ENCODE assay signal across 23 cellular contexts in genomic region chr14:52018252-52018651, GRCh38. TPM values are rescaled to one million over a fixed set of nuclear protein-coding genes. Genes with fewer than 3 reads are reported as not detected.
DNase-seq lines count a peak whose midpoint lies in the region; ATAC-seq and TF ChIP-seq lines count a peak whose summit lies in the region.
"Had no signal": no experiment of that assay in that cellular context is flagged by ENCODE, and none has a peak within 500 bp of the region (broad histone marks: within the 10 kb centered on the region; RNA-seq: fewer than 3 reads in every experiment).

No MANE protein-coding gene starts in this region.

- H3K36me3 Mint-ChIP-seq in neural crest cell (ENCODE audit: low read depth) (peaks cover 16% of the 10 kb centered on the region), neural progenitor cell (peaks cover 6% of the 10 kb centered on the region)
- H3K36me3 Mint-ChIP-seq: immature natural killer cell had no signal

- H2AFZ ChIP-seq in neural progenitor cell (replicated peaks): no peak overlapping the region
- H2AFZ ChIP-seq: parathyroid adenoma had no signal

- H3K4me2 ChIP-seq in neural progenitor cell: no peak overlapping the region

- no peak overlapping the region for H3K9ac ChIP-seq in neural progenitor cell
- H3K9ac ChIP-seq: parathyroid adenoma had no signal

- H3K9me3 Mint-ChIP-seq in neural crest cell: no peaks in the 10 kb centered on the region
- H3K9me3 Mint-ChIP-seq in neural progenitor cell: no peaks in the 10 kb centered on the region
- H3K9me3 Mint-ChIP-seq: immature natural killer cell had no signal

- H3K79me2 ChIP-seq in neural progenitor cell (ENCODE audit: low read depth): no peaks in the 10 kb centered on the region
- H3K79me2 ChIP-seq: parathyroid adenoma had no signal

- H3K27ac Mint-ChIP-seq in neural crest cell (ENCODE audit: unreplicated experiment) (peak overlapping the region; percentile 52), neural progenitor cell (no peak overlapping the region)
- H3K27ac Mint-ChIP-seq: immature natural killer cell, T-helper 17 cell had no signal

- peaks cover 3% of the 10 kb centered on the region for H3F3A ChIP-seq in neural progenitor cell (ENCODE audit: low read depth)

- peak; percentile 89 for ATAC-seq in SK-N-SH treated with all-trans-retinoic acid at 6 μM for 48 hours
- no peak for ATAC-seq in stimulated activated naive CD8-positive, alpha-beta T cell treated with anti-CD3 and anti-CD28 coated beads, Interleukin-15, Interleukin-2, amounts not matched to agents 100 U/mL and 50 U/mL, for 24 hours
- no peak for ATAC-seq in HG03342 (IDR thresholded peaks at IDR 0.05; ENCODE audit: unreplicated experiment)
- ATAC-seq: heart right ventricle; naive thymus-derived CD4-positive, alpha-beta T cell; PC-3; T-helper 17 cell had no signal

- H3K4me1 Mint-ChIP-seq in neural crest cell: peaks cover 46% of the 10 kb centered on the region
- H3K4me1 Mint-ChIP-seq in neural progenitor cell: peaks cover 13% of the 10 kb centered on the region

- TF ChIP-seq CTCF in fibroblast of the aortic adventitia (IDR thresholded peaks at IDR 0.05; ENCODE audit: insufficient read depth, low read length) (no peak), neural crest cell (conservative IDR thresholded peaks at IDR 0.05) (no peak), neural progenitor cell (IDR thresholded peaks at IDR 0.05) (no peak)

- H3K9me3 ChIP-seq in neural progenitor cell (ENCODE audit: low read depth): no peaks in the 10 kb centered on the region
- H3K9me3 ChIP-seq: heart right ventricle, lower lobe of right lung, sigmoid colon, SJCRH30, testis had no signal

- no peaks in the 10 kb centered on the region for H3K36me3 ChIP-seq in neural progenitor cell
- H3K36me3 ChIP-seq: SJCRH30 had no signal

- H3K27me3 Mint-ChIP-seq in neural crest cell (ENCODE audit: low read depth) (peaks cover 7% of the 10 kb centered on the region), neural progenitor cell (ENCODE audit: insufficient read depth, low read depth) (peaks cover 4% of the 10 kb centered on the region)

- DNase-seq in EH (ENCODE audit: low read depth) (peak; percentile 65), fibroblast of the aortic adventitia (ENCODE audit: low read depth) (peak; percentile 39), neural crest cell (ENCODE audit: low read depth, low spot score) (no peak), neural progenitor cell (ENCODE audit: low spot score) (no peak), DMS79 treated with DMSO at 0.1 percent for 48 hours (lab: John Stamatoyannopoulos, UW) (no peak)
- DNase-seq in stimulated activated naive CD8-positive, alpha-beta T cell treated with anti-CD3 and anti-CD28 coated beads, Interleukin-15, Interleukin-2, amounts not matched to agents 100 U/mL and 50 U/mL, for 24 hours: no peak
- DNase-seq: activated CD4-positive, alpha-beta T cell treated with anti-CD3 and anti-CD28 coated beads, Interleukin-2, amount 50 U/mL, for 4 hours; activated gamma-delta T cell treated with Interleukin-2 at 50 U/mL for 16 hours; amniotic stem cell; heart right ventricle; immature natural killer cell; lower lobe of right lung; naive thymus-derived CD4-positive, alpha-beta T cell; NCI-H2029; NCI-H345; PC-3; sigmoid colon; SJCRH30; T-helper 17 cell; testis had no signal

- H3K4me1 ChIP-seq in neural progenitor cell: peaks cover 33% of the 10 kb centered on the region
- H3K4me1 ChIP-seq: SJCRH30 had no signal

- no peaks in the 10 kb centered on the region for H3K27me3 ChIP-seq in neural progenitor cell
- H3K27me3 ChIP-seq: heart right ventricle, sigmoid colon, SJCRH30, testis had no signal

- H3K4me3 ChIP-seq in fibroblast of the aortic adventitia (ENCODE audit: low read depth, low read length) (no peak overlapping the region), neural progenitor cell (no peak overlapping the region)
- H3K4me3 ChIP-seq: heart right ventricle, lower lobe of right lung, sigmoid colon, SJCRH30, testis had no signal

- H4K20me1 ChIP-seq in neural progenitor cell (ENCODE audit: low read depth): no peaks in the 10 kb centered on the region

- no peak overlapping the region for H3K27ac ChIP-seq in neural progenitor cell
- H3K27ac ChIP-seq: lower lobe of right lung, parathyroid adenoma, sigmoid colon, SJCRH30, testis had no signal

- H3K4me3 Mint-ChIP-seq in neural crest cell: no peak overlapping the region
- no peak overlapping the region for H3K4me3 Mint-ChIP-seq in neural progenitor cell
- H3K4me3 Mint-ChIP-seq: immature natural killer cell; naive thymus-derived CD4-positive, alpha-beta T cell; T-helper 17 cell had no signal

TF ChIP-seq in SK-N-SH treated with all-trans-retinoic acid at 6 μM for 48 hours, 23 proteins besides CTCF, POLR2A, EP300 and RAD21:
- TF ChIP-seq ARNTL (CRISPR knock-in tag; IDR thresholded peaks at IDR 0.05; ENCODE audit: borderline replicate concordance, low read depth) (no peak), PPARA (CRISPR knock-in tag; IDR thresholded peaks at IDR 0.05; ENCODE audit: borderline replicate concordance) (no peak), GLIS3 (CRISPR knock-in tag; IDR thresholded peaks at IDR 0.05) (no peak), ZNF70 (CRISPR knock-in tag; IDR thresholded peaks at IDR 0.05) (no peak), CSDC2 (CRISPR knock-in tag; IDR thresholded peaks at IDR 0.05) (no peak), ZC3H10 (CRISPR knock-in tag; IDR thresholded peaks at IDR 0.05) (no peak), BACH2 (CRISPR knock-in tag; IDR thresholded peaks at IDR 0.05; ENCODE audit: borderline replicate concordance) (no peak), ZFP3 (CRISPR knock-in tag; IDR thresholded peaks at IDR 0.05) (no peak), TOX (CRISPR knock-in tag; IDR thresholded peaks at IDR 0.05; ENCODE audit: borderline replicate concordance) (no peak), ZNF8 (CRISPR knock-in tag; IDR thresholded peaks at IDR 0.05) (no peak), SNAI2 (CRISPR knock-in tag; IDR thresholded peaks at IDR 0.05) (no peak)
- TF ChIP-seq, protein P1, sequence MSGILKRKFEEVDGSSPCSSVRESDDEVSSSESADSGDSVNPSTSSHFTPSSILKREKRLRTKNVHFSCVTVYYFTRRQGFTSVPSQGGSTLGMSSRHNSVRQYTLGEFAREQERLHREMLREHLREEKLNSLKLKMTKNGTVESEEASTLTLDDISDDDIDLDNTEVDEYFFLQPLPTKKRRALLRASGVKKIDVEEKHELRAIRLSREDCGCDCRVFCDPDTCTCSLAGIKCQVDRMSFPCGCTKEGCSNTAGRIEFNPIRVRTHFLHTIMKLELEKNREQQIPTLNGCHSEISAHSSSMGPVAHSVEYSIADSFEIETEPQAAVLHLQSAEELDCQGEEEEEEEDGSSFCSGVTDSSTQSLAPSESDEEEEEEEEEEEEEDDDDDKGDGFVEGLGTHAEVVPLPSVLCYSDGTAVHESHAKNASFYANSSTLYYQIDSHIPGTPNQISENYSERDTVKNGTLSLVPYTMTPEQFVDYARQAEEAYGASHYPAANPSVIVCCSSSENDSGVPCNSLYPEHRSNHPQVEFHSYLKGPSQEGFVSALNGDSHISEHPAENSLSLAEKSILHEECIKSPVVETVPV (CRISPR knock-in tag; IDR thresholded peaks at IDR 0.05): no peak

RNA-seq across cellular contexts. Expression of gene RTRAF, which starts 28.9 kb away (rescaled TPM):
- total RNA-seq in fibroblast of the aortic adventitia (ENCODE audit: low replicate concordance) (44.2 and 98.2 TPM in 2 replicates), neural crest cell (309 and 315 TPM in 2 replicates), neural progenitor cell (ENCODE audit: low replicate concordance) (149 and 414 TPM in 2 replicates)

RNA-seq across cellular contexts. Expression of gene NID2, which starts 50.6 kb away (rescaled TPM):
- total RNA-seq in fibroblast of the aortic adventitia (ENCODE audit: low replicate concordance) (146 and 370 TPM in 2 replicates), neural crest cell (41.6 and 42.5 TPM in 2 replicates), neural progenitor cell (ENCODE audit: low replicate concordance) (22.0 and 24.7 TPM in 2 replicates)

Comparison
In these comparisons a context has a peak if more than half of its experiments do, and no peak if none do; other contexts are left out.
1. DNase-seq: peak in EH (single experiment) and fibroblast of the aortic adventitia (single experiment); none in neural crest cell (single experiment), stimulated activated naive CD8-positive, alpha-beta T cell treated with anti-CD3 and anti-CD28 coated beads, Interleukin-15, Interleukin-2, amounts not matched to agents 100 U/mL and 50 U/mL, for 24 hours (single experiment), neural progenitor cell (single experiment) and DMS79 treated with DMSO at 0.1 percent for 48 hours (single experiment).